ENCODE assay signal across 1 cellular context in genomic region chr3:15556512-15556911, GRCh38.
TF ChIP-seq lines count a peak whose summit lies in the region.

No MANE protein-coding gene starts in this region.

TF ChIP-seq in WTC11, 78 proteins besides CTCF, POLR2A, EP300 and RAD21 (continued from another document):
- TF ChIP-seq STAT6 (CRISPR knock-in tag; conservative IDR thresholded peaks at IDR 0.05; ENCODE audit: low read depth) (no peak), ZNF232 (CRISPR knock-in tag; IDR thresholded peaks at IDR 0.05) (no peak), ESRRA (CRISPR knock-in tag; IDR thresholded peaks at IDR 0.05; ENCODE audit: borderline replicate concordance) (no peak), ARID4B (CRISPR knock-in tag; IDR thresholded peaks at IDR 0.05; ENCODE audit: borderline replicate concordance) (no peak), ZNF423 (CRISPR knock-in tag; IDR thresholded peaks at IDR 0.05) (no peak)
